2 cellular contexts compared by ENCODE assay signal in genomic region chr19:6869151-6869882, GRCh38. TPM values are rescaled to one million over a fixed set of nuclear protein-coding genes. Genes with fewer than 3 reads are reported as not detected.
"Had no signal": no experiment of that assay in that cellular context is flagged by ENCODE, and none has a peak within 500 bp of the region (broad histone marks: within the 10 kb centered on the region; RNA-seq: fewer than 3 reads in every experiment).

No MANE protein-coding gene starts in this region.

RNA-seq across cellular contexts. Expression of gene ADGRE1, which starts 18.1 kb away (rescaled TPM):
- total RNA-seq: HT-29, IMR-90 had no signal
